ENCODE assay signal across 28 cellular contexts in genomic region chr3:122961146-122961545, GRCh38.
DNase-seq lines count a peak whose midpoint lies in the region; ATAC-seq and TF ChIP-seq lines count a peak whose summit lies in the region.
"Had no signal": no experiment of that assay in that cellular context is flagged by ENCODE, and none has a peak within 500 bp of the region (broad histone marks: within the 10 kb centered on the region; RNA-seq: fewer than 3 reads in every experiment).

No MANE protein-coding gene starts in this region.

- no peak overlapping the region for H3K27ac Mint-ChIP-seq in activated T-helper 17 cell treated with anti-CD3 and anti-CD28 coated beads, Interleukin-2, amount 50 U/mL, for 72 hours
- H3K27ac Mint-ChIP-seq: activated B cell treated with CpG ODN at 0.5 μM for 24 hours; activated naive CD8-positive, alpha-beta T cell treated with anti-CD3 and anti-CD28 coated beads, Interleukin-2, amount 50 U/mL, for 24 hours; CD4-positive, CD25-positive, alpha-beta regulatory T cell; progenitor cell of endocrine pancreas had no signal

- H3K4me3 ChIP-seq in fibroblast of pulmonary artery (replicated peaks; ENCODE audit: low read depth, low read length) = no peak overlapping the region
- H3K4me3 ChIP-seq: cardiac muscle cell, GM23248, K562, mucosa of descending colon, sigmoid colon had no signal

- peak; percentile 46 for ATAC-seq in GM21619 (IDR thresholded peaks at IDR 0.05; ENCODE audit: unreplicated experiment)
- peak; percentile 34 for ATAC-seq in activated T-helper 17 cell treated with anti-CD3 and anti-CD28 coated beads, Interleukin-2, amount 50 U/mL, for 72 hours (replicated peaks)
- ATAC-seq in HG02884 (IDR thresholded peaks at IDR 0.05; ENCODE audit: unreplicated experiment) = no peak
- no peak for ATAC-seq in GM18868 (IDR thresholded peaks at IDR 0.05; ENCODE audit: unreplicated experiment)
- ATAC-seq: activated naive CD8-positive, alpha-beta T cell treated with anti-CD3 and anti-CD28 coated beads, Interleukin-2, amount 50 U/mL, for 24 hours; K562; mucosa of descending colon; SK-N-SH treated with all-trans-retinoic acid at 6 μM for 48 hours had no signal

- DNase-seq in AG08395 (ENCODE audit: low spot score) (peak; percentile 67), fibroblast of pulmonary artery (ENCODE audit: low read depth) (peak; percentile 68), T-helper 2 cell (no peak), NCI-H748 treated with DMSO at 0.1 percent for 48 hours (lab: John Stamatoyannopoulos, UW) (no peak)
- DNase-seq: activated B cell treated with CpG ODN at 0.5 μM for 24 hours; activated CD4-positive, alpha-beta T cell treated with anti-CD3 and anti-CD28 coated beads, Interleukin-2, amount 50 U/mL, for 48 hours; activated effector memory CD4-positive, alpha-beta T cell treated with anti-CD3 and anti-CD28 coated beads, Interleukin-2, amount 50 U/mL, for 16 hours; activated naive CD8-positive, alpha-beta T cell treated with anti-CD3 and anti-CD28 coated beads, Interleukin-2, amount 50 U/mL, for 24 hours; CD4-positive, CD25-positive, alpha-beta regulatory T cell; GM23248; hypothalamus; mucosa of descending colon; MV-4-11; NCI-H2171 treated with DMSO at 0.1 percent for 48 hours; NCI-H524 treated with DMSO at 0.1 percent for 48 hours; sigmoid colon; stimulated activated CD8-positive, alpha-beta memory T cell treated with anti-CD3 and anti-CD28 coated beads, Interleukin-4, amount 100 ng/mL, for 48 hours; substantia nigra; T-helper 9 cell had no signal

- H3K36me3 Mint-ChIP-seq in activated T-helper 17 cell treated with anti-CD3 and anti-CD28 coated beads, Interleukin-2, amount 50 U/mL, for 72 hours (ENCODE audit: low read depth) = no peaks in the 10 kb centered on the region
- H3K36me3 Mint-ChIP-seq: CD4-positive, CD25-positive, alpha-beta regulatory T cell had no signal

- H3K27me3 Mint-ChIP-seq in activated T-helper 17 cell treated with anti-CD3 and anti-CD28 coated beads, Interleukin-2, amount 50 U/mL, for 72 hours = peaks cover 20% of the 10 kb centered on the region

- no peaks in the 10 kb centered on the region for H3K4me1 Mint-ChIP-seq in activated T-helper 17 cell treated with anti-CD3 and anti-CD28 coated beads, Interleukin-2, amount 50 U/mL, for 72 hours
- H3K4me1 Mint-ChIP-seq: activated B cell treated with CpG ODN at 0.5 μM for 24 hours; activated naive CD8-positive, alpha-beta T cell treated with anti-CD3 and anti-CD28 coated beads, Interleukin-2, amount 50 U/mL, for 24 hours; CD4-positive, CD25-positive, alpha-beta regulatory T cell had no signal

- no peak for TF ChIP-seq CTCF in fibroblast of pulmonary artery (IDR thresholded peaks at IDR 0.05; ENCODE audit: low read length, missing control alignments)

- H3K9me3 Mint-ChIP-seq in activated T-helper 17 cell treated with anti-CD3 and anti-CD28 coated beads, Interleukin-2, amount 50 U/mL, for 72 hours = no peaks in the 10 kb centered on the region
- H3K9me3 Mint-ChIP-seq: activated B cell treated with CpG ODN at 0.5 μM for 24 hours; activated naive CD8-positive, alpha-beta T cell treated with anti-CD3 and anti-CD28 coated beads, Interleukin-2, amount 50 U/mL, for 24 hours; neural crest cell had no signal

- H3K4me3 Mint-ChIP-seq in activated T-helper 17 cell treated with anti-CD3 and anti-CD28 coated beads, Interleukin-2, amount 50 U/mL, for 72 hours = no peak overlapping the region
- H3K4me3 Mint-ChIP-seq: activated B cell treated with CpG ODN at 0.5 μM for 24 hours; activated naive CD8-positive, alpha-beta T cell treated with anti-CD3 and anti-CD28 coated beads, Interleukin-2, amount 50 U/mL, for 24 hours; CD4-positive, CD25-positive, alpha-beta regulatory T cell; neural crest cell had no signal

Comparison
In these comparisons a context has a peak if more than half of its experiments do, and no peak if none do; other contexts are left out.
1. DNase-seq: peak in AG08395 (single experiment) and fibroblast of pulmonary artery (single experiment); none in T-helper 2 cell (0 of 5) and NCI-H748 treated with DMSO at 0.1 percent for 48 hours (single experiment).
2. ATAC-seq: peak in GM21619 (single experiment) and activated T-helper 17 cell treated with anti-CD3 and anti-CD28 coated beads, Interleukin-2, amount 50 U/mL, for 72 hours (single experiment); none in HG02884 (single experiment) and GM18868 (single experiment).